In genomic region chr18:56307354-56307753, GRCh38 we compare ENCODE assay signal across 21 cellular contexts.
DNase-seq lines count a peak whose midpoint lies in the region; ATAC-seq, FAIRE-seq and TF ChIP-seq lines count a peak whose summit lies in the region.
"Had no signal": no experiment of that assay in that cellular context is flagged by ENCODE, and none has a peak within 500 bp of the region (broad histone marks: within the 10 kb centered on the region; RNA-seq: fewer than 3 reads in every experiment).

No MANE protein-coding gene starts in this region.

- no peak for TF ChIP-seq RAD21 in K562 (CRISPR knock-in tag; conservative IDR thresholded peaks at IDR 0.05 in 1 of 2, IDR thresholded peaks at IDR 0.05 in 1 of 2)

- H3K27me3 Mint-ChIP-seq in activated T-cell treated with anti-CD3 and anti-CD28 coated beads, Interleukin-2, amount 50 U/mL, for 24 hours = no peaks in the 10 kb centered on the region
- H3K27me3 Mint-ChIP-seq: CD4-positive, CD25-positive, alpha-beta regulatory T cell had no signal

- no peaks in the 10 kb centered on the region for H3K4me1 Mint-ChIP-seq in activated T-cell treated with anti-CD3 and anti-CD28 coated beads, Interleukin-2, amount 50 U/mL, for 24 hours (ENCODE audit: low read depth)

- peak; percentile 22 for DNase-seq in NCI-H2107 treated with DMSO at 0.1 percent for 48 hours (lab: John Stamatoyannopoulos, UW; ENCODE audit: unreplicated experiment)
- DNase-seq in NCI-H2107 (lab: John Stamatoyannopoulos, UW) = no peak
- peak; percentile 61 for DNase-seq in NCI-H2171 (lab: John Stamatoyannopoulos, UW)
- no peak for DNase-seq in K562 (ENCODE audit: extremely low read depth in 1 of 4, low spot score in 3 of 4)
- no peak for DNase-seq in DMS79 (lab: John Stamatoyannopoulos, UW)
- DNase-seq in activated T-cell treated with anti-CD3 and anti-CD28 coated beads, Interleukin-2, amount 50 U/mL, for 24 hours = no peak
- DNase-seq: ACHN; BE2C; CD4-positive, CD25-positive, alpha-beta regulatory T cell; DMS153; H7; KG1; NCI-H1092; NCI-H1417 treated with DMSO at 0.1 percent for 48 hours; NCI-H187; NCI-H226; NCI-H510A treated with DMSO at 0.1 percent for 48 hours; NCI-H748 treated with DMSO at 0.1 percent for 48 hours; PC-3 had no signal

- no peak overlapping the region for H3K27ac ChIP-seq in K562 (ENCODE audit: extremely low read depth, low read depth, low read length)
- H3K27ac ChIP-seq: 22Rv1 had no signal

- no peaks in the 10 kb centered on the region for H3K4me1 ChIP-seq in K562 (replicated peaks in 1 of 2; ENCODE audit: control insufficient read depth in 2 of 2, insufficient read depth in 2 of 2, low read length in 2 of 2)
- H3K4me1 ChIP-seq: BE2C had no signal

- no peak overlapping the region for H3K4me3 ChIP-seq in K562

- no peaks in the 10 kb centered on the region for H3K27me3 ChIP-seq in K562 (ENCODE audit: control insufficient read depth in 2 of 2, insufficient read depth in 2 of 2, low read length in 2 of 2)
- H3K27me3 ChIP-seq: BE2C had no signal

- FAIRE-seq in K562 (lab: Jason Lieb, UNC) = no peak

- no peak overlapping the region for H3K9ac ChIP-seq in K562 (ENCODE audit: insufficient read depth in 1 of 2, low read depth in 2 of 2, low read length in 2 of 2)

- H3K36me3 Mint-ChIP-seq in activated T-cell treated with anti-CD3 and anti-CD28 coated beads, Interleukin-2, amount 50 U/mL, for 24 hours (ENCODE audit: low read depth) = no peaks in the 10 kb centered on the region
- H3K36me3 Mint-ChIP-seq: CD4-positive, CD25-positive, alpha-beta regulatory T cell had no signal

- H3K9me3 ChIP-seq in K562 (replicated peaks; ENCODE audit: control insufficient read depth, insufficient read depth, low read depth, low read length) = no peaks in the 10 kb centered on the region; the same call in 1 of the 2 replicates
- H3K9me3 ChIP-seq: BE2C had no signal

- POLR2A ChIA-PET in K562 (lab: Yijun Ruan, JAX) = no interaction called here

- TF ChIP-seq EP300 in K562 (IDR thresholded peaks at IDR 0.05; ENCODE audit: low read length) = no peak

- ATAC-seq in K562 (no peak), GM18511 (IDR thresholded peaks at IDR 0.05; ENCODE audit: unreplicated experiment) (no peak)
- ATAC-seq: PC-3 had no signal

- CTCF ChIA-PET in K562 (lab: Yijun Ruan, JAX; ENCODE audit: low intra/inter-chr PET ratio) = no interaction called here

- BruUV-seq in K562 (replicated peaks; lab: Mats Ljungman, UMichigan) = no TSS peak

- H3K36me3 ChIP-seq in K562 (ENCODE audit: control insufficient read depth, insufficient read depth, low read length) = no peaks in the 10 kb centered on the region
- H3K36me3 ChIP-seq: BE2C had no signal

- intact Hi-C loops in K562 (cut with micrococcal nuclease) = no loop called here

- no peaks in the 10 kb centered on the region for H3K79me2 ChIP-seq in K562 (ENCODE audit: control insufficient read depth, insufficient read depth, low read length)

- TF ChIP-seq POLR2A in K562 (conservative IDR thresholded peaks at IDR 0.05) = no peak

- 3% methylated on average over 2 of the region's 3 CpGs for WGBS in K562 (ENCODE audit: insufficient coverage, low coverage, missing lambda C conversion rate)

- in situ Hi-C loops in K562 (cut with MboI) = no loop called here

- H2AFZ ChIP-seq in K562 (ENCODE audit: low read depth, low read length) = no peak overlapping the region

- no peaks in the 10 kb centered on the region for H3K9me1 ChIP-seq in K562 (ENCODE audit: control insufficient read depth, insufficient read depth, low read length)

- no peak overlapping the region for H3K27ac Mint-ChIP-seq in activated T-cell treated with anti-CD3 and anti-CD28 coated beads, Interleukin-2, amount 50 U/mL, for 24 hours
- H3K27ac Mint-ChIP-seq: CD4-positive, CD25-positive, alpha-beta regulatory T cell had no signal

- no peaks in the 10 kb centered on the region for H3K9me3 Mint-ChIP-seq in activated T-cell treated with anti-CD3 and anti-CD28 coated beads, Interleukin-2, amount 50 U/mL, for 24 hours

- H3K4me2 ChIP-seq in K562 (ENCODE audit: insufficient read depth, low read length) = no peak overlapping the region

- TF ChIP-seq CTCF in K562 (IDR thresholded peaks at IDR 0.05 in 2 of 3, conservative IDR thresholded peaks at IDR 0.05 in 1 of 3; ENCODE audit: insufficient read depth in 2 of 3, low read depth in 1 of 3, low read length in 3 of 3) = no peak

- no peak overlapping the region for H3K4me3 Mint-ChIP-seq in activated T-cell treated with anti-CD3 and anti-CD28 coated beads, Interleukin-2, amount 50 U/mL, for 24 hours
- H3K4me3 Mint-ChIP-seq: CD4-positive, CD25-positive, alpha-beta regulatory T cell had no signal

- no peaks in the 10 kb centered on the region for H4K20me1 ChIP-seq in K562 (replicated peaks; ENCODE audit: control insufficient read depth, insufficient read depth, low read length)

TF ChIP-seq in K562, 482 proteins besides CTCF, POLR2A, EP300 and RAD21:
- TF ChIP-seq MAFK (IDR thresholded peaks at IDR 0.05; ENCODE audit: low read length) (peak; percentile 37; the same call in 1 of the 2 replicates), ZBTB17 (CRISPR knock-in tag; IDR thresholded peaks at IDR 0.05) (no peak), SPI1 (IDR thresholded peaks at IDR 0.05; ENCODE audit: borderline replicate concordance, low read depth, low read length) (no peak), MAFF (IDR thresholded peaks at IDR 0.05; ENCODE audit: low read length) (peak; percentile 47; the same call in 1 of the 2 replicates), ZNF316 (IDR thresholded peaks at IDR 0.05) (peak; percentile 54), MAFG (tag; conservative IDR thresholded peaks at IDR 0.05) (peak; percentile 48)

Comparison
In these comparisons a context has a peak if more than half of its experiments do, and no peak if none do; other contexts are left out.
1. DNase-seq: peak in NCI-H2107 treated with DMSO at 0.1 percent for 48 hours (single experiment) and NCI-H2171 (single experiment); none in NCI-H2107 (single experiment), K562 (0 of 4), DMS79 (single experiment) and activated T-cell treated with anti-CD3 and anti-CD28 coated beads, Interleukin-2, amount 50 U/mL, for 24 hours (single experiment).